ENCODE assay signal across 8 cellular contexts in genomic region chr20:34364013-34364382, GRCh38. TPM values are rescaled to one million over a fixed set of nuclear protein-coding genes. Genes with fewer than 3 reads are reported as not detected.
DNase-seq lines count a peak whose midpoint lies in the region; ATAC-seq and TF ChIP-seq lines count a peak whose summit lies in the region.

No MANE protein-coding gene starts in this region.

- no peak for TF ChIP-seq CTCF in CD14-positive monocyte (IDR thresholded peaks at IDR 0.05)

- DNase-seq in CD14-positive monocyte (ENCODE audit: low spot score) (no peak), LHCN-M2 (ENCODE audit: low read depth) (peak; percentile 49), astrocyte of the hippocampus (ENCODE audit: low read depth, low spot score) (peak; percentile 68), kidney glomerular epithelial cell (lab: John Stamatoyannopoulos, UW) (peak; percentile 26), substantia nigra (lab: John Stamatoyannopoulos, UW) (peak in 2 of 49 donors; percentile 13 to 20), cortex of kidney (lab: John Stamatoyannopoulos, UW) (no peak)

- H3K27ac ChIP-seq in substantia nigra (ENCODE audit: low read depth, low read length, poor library complexity, severe bottlenecking), result peak overlapping the region; percentile 86

- H3K9me3 Mint-ChIP-seq in CD14-positive monocyte, result peaks cover 0 to 2% (median 0%) of the 10 kb centered on the region in 7 donors

- peaks cover 15% of the 10 kb centered on the region in 2 donors for H3K36me3 Mint-ChIP-seq in CD14-positive monocyte

- peak overlapping the region; percentile 59 to 96 (median 88) for H3K27ac Mint-ChIP-seq in CD14-positive monocyte

- H3K4me1 Mint-ChIP-seq in CD14-positive monocyte, result peaks cover 40% of the 10 kb centered on the region

- no peak for ATAC-seq in GM18873 (IDR thresholded peaks at IDR 0.05; ENCODE audit: low FRiP score, unreplicated experiment)
- no peak for ATAC-seq in activated CD4-positive, CD25-positive, alpha-beta regulatory T cell treated with anti-CD3 and anti-CD28 coated beads, Interleukin-2, amount 50 U/mL, for 24 hours

- H3K4me3 Mint-ChIP-seq in CD14-positive monocyte, result peak overlapping the region; percentile 94 to 99

- H3K27me3 Mint-ChIP-seq in CD14-positive monocyte (ENCODE audit: low read depth in 3 of 3), result peaks cover 0 to 3% (median 0%) of the 10 kb centered on the region in 3 donors

- intact Hi-C loops in CD14-positive monocyte (cut with micrococcal nuclease), result loop anchor here (5.0 kb wide), 2 partner anchors 62 to 783 kb away; partner anchors contain the start of genes AHCY (in 1 of the 2) and EDEM2 (in 1 of the 2)

RNA-seq across cellular contexts. Expression of gene ITCH, which starts 0.9 kb away (rescaled TPM):
- 10 to 100 TPM; 19.9 to 26.6 TPM for polyA plus RNA-seq in CD14-positive monocyte
- total RNA-seq in LHCN-M2 (2014; rRNA removed), result 38.7 and 38.9 TPM in 2 replicates
- 12.2 TPM for polyA plus RNA-seq in LHCN-M2 (2012)

Comparison
In these comparisons a context has a peak if more than half of its experiments do, and no peak if none do; other contexts are left out.
1. DNase-seq: peak in LHCN-M2 (single experiment), astrocyte of the hippocampus (single experiment) and kidney glomerular epithelial cell (single experiment); none in CD14-positive monocyte (single experiment) and cortex of kidney (single experiment).